ENCODE assay signal across 8 cellular contexts in genomic region chr14:75125617-75126016, GRCh38. TPM values are rescaled to one million over a fixed set of nuclear protein-coding genes. Genes with fewer than 3 reads are reported as not detected.
DNase-seq lines count a peak whose midpoint lies in the region; ATAC-seq and TF ChIP-seq lines count a peak whose summit lies in the region.

No MANE protein-coding gene starts in this region.

- H3K9me3 ChIP-seq in iPS-15b (ENCODE audit: control insufficient read depth, insufficient read depth, low read length) (no peaks in the 10 kb centered on the region), thoracic aorta (no peaks in the 10 kb centered on the region)

- H3K4me1 Mint-ChIP-seq in activated T-cell treated with anti-CD3 and anti-CD28 coated beads, Interleukin-2, amount 50 U/mL, for 4 hours (ENCODE audit: low read depth), result peaks cover 37% of the 10 kb centered on the region
- H3K4me1 Mint-ChIP-seq in WTC11, result peaks cover 18% of the 10 kb centered on the region

- peaks cover 16% of the 10 kb centered on the region for H3K36me3 Mint-ChIP-seq in activated T-cell treated with anti-CD3 and anti-CD28 coated beads, Interleukin-2, amount 50 U/mL, for 4 hours (ENCODE audit: insufficient read depth)
- no peaks in the 10 kb centered on the region for H3K36me3 Mint-ChIP-seq in WTC11

- CTCF ChIA-PET in WTC11 (lab: Charles Lee), result interaction anchor here (1.0 kb wide), 2 partner anchors 203 to 329 kb away, joined by 3 read pairs; partner anchors contain the start of gene RPS6KL1

- ATAC-seq in activated T-cell treated with anti-CD3 and anti-CD28 coated beads, Interleukin-2, amount 50 U/mL, for 4 hours, result no peak
- no peak for ATAC-seq in WTC11
- no peak for ATAC-seq in thoracic aorta (ENCODE audit: insufficient number of reproducible peaks, low FRiP score, low read depth)
- ATAC-seq in GM18511 (IDR thresholded peaks at IDR 0.05; ENCODE audit: unreplicated experiment), result no peak
- ATAC-seq in sciatic nerve, result no peak

- intact Hi-C loops in sciatic nerve (cut with DNase I), result no loop called here

- no peaks in the 10 kb centered on the region for H3K9me3 Mint-ChIP-seq in activated T-cell treated with anti-CD3 and anti-CD28 coated beads, Interleukin-2, amount 50 U/mL, for 4 hours
- no peaks in the 10 kb centered on the region for H3K9me3 Mint-ChIP-seq in WTC11

- TF ChIP-seq CTCF in WTC11 (IDR thresholded peaks at IDR 0.05), result no peak
- TF ChIP-seq CTCF in thoracic aorta (IDR thresholded peaks at IDR 0.05), result no peak

- H3K27me3 ChIP-seq in iPS-15b (ENCODE audit: control insufficient read depth, insufficient read depth, low read length) (no peaks in the 10 kb centered on the region), thoracic aorta (replicated peaks; ENCODE audit: insufficient read depth) (no peaks in the 10 kb centered on the region)

- H3K4me1 ChIP-seq in iPS-15b (ENCODE audit: control insufficient read depth, insufficient read depth, low read length), result peaks cover 4% of the 10 kb centered on the region
- peaks cover 23 to 39% of the 10 kb centered on the region in 2 donors for H3K4me1 ChIP-seq in thoracic aorta (ENCODE audit: control insufficient read depth in 1 of 2, low read depth in 2 of 2)

- POLR2A ChIA-PET in WTC11 (lab: Charles Lee), result interaction anchor here (0.6 to 1.8 kb wide), 3 partner anchors 151 to 174 kb away, joined by 3 to 5 read pairs (median 4); no protein-coding TSS in a partner anchor

- DNase-seq in activated T-cell treated with anti-CD3 and anti-CD28 coated beads, Interleukin-2, amount 50 U/mL, for 4 hours, result no peak
- no peak for DNase-seq in activated T-cell treated with anti-CD3 and anti-CD28 coated beads, Interleukin-2, amount 50 U/mL, for 48 hours
- no peak for DNase-seq in WTC11 (ENCODE audit: low spot score)
- DNase-seq in thoracic aorta (ENCODE audit: low spot score), result no peak
- no peak for DNase-seq in inferior parietal cortex (ENCODE audit: extremely low spot score)
- DNase-seq in sciatic nerve (ENCODE audit: low spot score), result no peak

- H3K9ac ChIP-seq in iPS-15b (ENCODE audit: low read depth, low read length), result no peak overlapping the region

- H3K36me3 ChIP-seq in iPS-15b (ENCODE audit: control insufficient read depth, insufficient read depth, low read length) (peaks cover 4% of the 10 kb centered on the region), thoracic aorta (no peaks in the 10 kb centered on the region)

- H3K4me3 Mint-ChIP-seq in activated T-cell treated with anti-CD3 and anti-CD28 coated beads, Interleukin-2, amount 50 U/mL, for 4 hours, result peak overlapping the region; percentile 97
- peak overlapping the region; percentile 87 for H3K4me3 Mint-ChIP-seq in WTC11

- peak overlapping the region; percentile 93 to 95 for H3K27ac ChIP-seq in thoracic aorta

- peak overlapping the region; percentile 90 for H3K4me3 ChIP-seq in iPS-15b (ENCODE audit: low read depth, low read length)
- H3K4me3 ChIP-seq in thoracic aorta, result peak overlapping the region; percentile 80

- H3K27ac Mint-ChIP-seq in WTC11, result no peak overlapping the region

- no peaks in the 10 kb centered on the region for H3K27me3 Mint-ChIP-seq in activated T-cell treated with anti-CD3 and anti-CD28 coated beads, Interleukin-2, amount 50 U/mL, for 4 hours (ENCODE audit: low read depth)
- no peaks in the 10 kb centered on the region for H3K27me3 Mint-ChIP-seq in WTC11 (ENCODE audit: low read depth)

TF ChIP-seq in WTC11, 78 proteins besides CTCF, POLR2A, EP300 and RAD21:
- TF ChIP-seq ERG (CRISPR knock-in tag; IDR thresholded peaks at IDR 0.05) (no peak), KAT7 (CRISPR knock-in tag; IDR thresholded peaks at IDR 0.05; ENCODE audit: borderline replicate concordance) (no peak), FOXP1 (CRISPR knock-in tag; IDR thresholded peaks at IDR 0.05; ENCODE audit: borderline replicate concordance) (no peak), USF2 (CRISPR knock-in tag; IDR thresholded peaks at IDR 0.05) (no peak), ZNF317 (CRISPR knock-in tag; IDR thresholded peaks at IDR 0.05; ENCODE audit: borderline replicate concordance, low read depth) (peak; percentile 46; the same call in 1 of the 2 replicates), PREB (CRISPR knock-in tag; IDR thresholded peaks at IDR 0.05; ENCODE audit: borderline replicate concordance) (no peak), SP1 (CRISPR knock-in tag; conservative IDR thresholded peaks at IDR 0.05) (no peak)

RNA-seq across cellular contexts. Expression of gene NEK9, which starts 1.2 kb away (rescaled TPM):
- 10 to 100 TPM; 48.5 to 51.2 (median 50.4) TPM for total RNA-seq in activated T-cell treated with anti-CD3 and anti-CD28 coated beads, Interleukin-2, amount 50 U/mL, for 4 hours
- total RNA-seq in WTC11 (2021) (50.8 to 60.5 TPM (median 59.1 TPM) in 3 replicates), thoracic aorta (10 to 100 TPM; 51.3 to 65.3 TPM), sciatic nerve (111 TPM)

RNA-seq across cellular contexts. Expression of gene TMED10, which starts 50.8 kb away (rescaled TPM):
- total RNA-seq in activated T-cell treated with anti-CD3 and anti-CD28 coated beads, Interleukin-2, amount 50 U/mL, for 4 hours, result 100 to 1,000 TPM; 184 to 196 (median 195) TPM
- total RNA-seq in WTC11 (2021) (214 to 234 TPM (median 220 TPM) in 3 replicates), thoracic aorta (100 to 1,000 TPM; 258 to 342 TPM), sciatic nerve (256 TPM)

RNA-seq across cellular contexts. Expression of gene ZC2HC1C, which starts 56.2 kb away (rescaled TPM):
- under 1 TPM; 0.45 to 0.84 (median 0.78) TPM for total RNA-seq in activated T-cell treated with anti-CD3 and anti-CD28 coated beads, Interleukin-2, amount 50 U/mL, for 4 hours
- total RNA-seq in WTC11 (2021), result 1.3 to 1.8 TPM (median 1.6 TPM) in 3 replicates
- total RNA-seq in thoracic aorta, result 1 to 10 TPM in 1 of 2 donors, under 1 TPM in 1; 0.27 to 1.1 TPM
- total RNA-seq in sciatic nerve, result 2.5 TPM
